ENCODE assay signal across 9 cellular contexts in genomic region chr12:16350682-16351081, GRCh38. TPM values are rescaled to one million over a fixed set of nuclear protein-coding genes. Genes with fewer than 3 reads are reported as not detected.
A peak's percentile ranks its signal among the peaks of the same experiment; 100 is the strongest.
DNase-seq lines count a peak whose midpoint lies in the region; ATAC-seq, FAIRE-seq and TF ChIP-seq lines count a peak whose summit lies in the region.
"Had no signal": no experiment of that assay in that cellular context is flagged by ENCODE, and none has a peak within 500 bp of the region (broad histone marks: within the 10 kb centered on the region; RNA-seq: fewer than 3 reads in every experiment).

No MANE protein-coding gene starts in this region.

- H3K9me1 ChIP-seq in keratinocyte (ENCODE audit: control insufficient read depth, extremely low read depth, insufficient read depth, low read length), result no peaks in the 10 kb centered on the region

- intact Hi-C loops in upper lobe of right lung (cut with DNase I) (no loop called here), left colon (cut with DNase I, micrococcal nuclease) (loop anchor here in 1 of 2 donors (10.0 kb wide), 1 partner anchor 186 kb away; no protein-coding TSS in a partner anchor)

- FAIRE-seq in keratinocyte (lab: Jason Lieb, UNC), result peak; percentile 32
- FAIRE-seq: islet of Langerhans had no signal

- H3K27ac ChIP-seq in keratinocyte (ENCODE audit: control insufficient read depth, insufficient read depth, low read length) (no peak overlapping the region), upper lobe of right lung (peak overlapping the region; percentile 82)

- H3K4me2 ChIP-seq in keratinocyte (ENCODE audit: control insufficient read depth, extremely low read depth, insufficient read depth, low read depth, low read length), result peak overlapping the region; percentile 35

- H3K79me2 ChIP-seq in keratinocyte (ENCODE audit: control insufficient read depth, insufficient read depth, low read length), result peaks cover 3% of the 10 kb centered on the region

- ATAC-seq in upper lobe of right lung (peak; percentile 62), GM21360 (IDR thresholded peaks at IDR 0.05; ENCODE audit: unreplicated experiment) (no peak), left colon (no peak)

- H3K36me3 ChIP-seq in keratinocyte (ENCODE audit: control insufficient read depth in 2 of 2, extremely low read depth in 1 of 2, insufficient read depth in 2 of 2, low read length in 2 of 2), result no peaks in the 10 kb centered on the region
- peaks cover 6% of the 10 kb centered on the region for H3K36me3 ChIP-seq in upper lobe of right lung

- H2AFZ ChIP-seq in keratinocyte (ENCODE audit: control insufficient read depth, low read length), result no peak overlapping the region

- H4K20me1 ChIP-seq in keratinocyte (ENCODE audit: control insufficient read depth, extremely low read depth, insufficient read depth, low read length), result no peaks in the 10 kb centered on the region

- dilution Hi-C loops in keratinocyte (cut with MboI; ENCODE audit: extremely low pct_ligation_motif_present, low sequenced_read_pairs), result no loop called here

- H3K4me1 ChIP-seq in keratinocyte (ENCODE audit: control insufficient read depth, extremely low read depth, insufficient read depth, low read length) (peaks cover 5% of the 10 kb centered on the region), upper lobe of right lung (no peaks in the 10 kb centered on the region)

- peak; percentile 3 for DNase-seq in SKM-1 treated with dmso at 0.1 percent for 144 hours (lab: John Stamatoyannopoulos, UW; ENCODE audit: unreplicated experiment)
- no peak for DNase-seq in SKM-1 (lab: John Stamatoyannopoulos, UW; ENCODE audit: unreplicated experiment)
- peak; percentile 99 for DNase-seq in amniotic epithelial cell (ENCODE audit: low read depth)
- DNase-seq in keratinocyte (ENCODE audit: low read depth, low spot score), result no peak
- DNase-seq in upper lobe of right lung, result peak; percentile 77
- no peak for DNase-seq in NCI-H2029 treated with DMSO at 0.1 percent for 48 hours (lab: John Stamatoyannopoulos, UW)
- no peak for DNase-seq in left colon

- TF ChIP-seq CTCF in keratinocyte (optimal IDR thresholded peaks at IDR 0.05 in 1 of 3, IDR thresholded peaks at IDR 0.05 in 1 of 3, conservative IDR thresholded peaks at IDR 0.05 in 1 of 3; ENCODE audit: extremely low read depth in 1 of 3, insufficient read depth in 2 of 3, low read length in 3 of 3) (no peak), upper lobe of right lung (IDR thresholded peaks at IDR 0.05) (no peak)

- H3K9me3 ChIP-seq in keratinocyte (ENCODE audit: control insufficient read depth, low read depth, low read length) (no peaks in the 10 kb centered on the region), upper lobe of right lung (no peaks in the 10 kb centered on the region)

- H3K27me3 ChIP-seq in keratinocyte (ENCODE audit: control insufficient read depth, extremely low read depth, insufficient read depth, low read length) (peaks cover 5% of the 10 kb centered on the region), upper lobe of right lung (no peaks in the 10 kb centered on the region)

- no peak overlapping the region for H3K9ac ChIP-seq in keratinocyte (ENCODE audit: control insufficient read depth, extremely low read depth, insufficient read depth, low read length)

- H3K4me3 ChIP-seq in keratinocyte (ENCODE audit: control insufficient read depth in 2 of 3, extremely low read depth in 1 of 3, insufficient read depth in 2 of 3, low read depth in 1 of 3, low read length in 3 of 3) (no peak overlapping the region), upper lobe of right lung (peak overlapping the region; percentile 61)

RNA-seq across cellular contexts. Expression of gene MGST1, which starts 3.2 kb away (rescaled TPM):
- polyA plus RNA-seq in keratinocyte, result 114 to 246 TPM (median 160 TPM) in 3 replicates
- 170 TPM for polyA plus RNA-seq in keratinocyte (2011; ENCODE audit: low read depth)
- polyA plus RNA-seq in keratinocyte (2011; cell fraction: cytosol; rRNA removed), result 151 and 321 TPM in 2 replicates
- 139 and 165 TPM in 2 replicates for polyA plus RNA-seq in keratinocyte (2011; cell fraction: nucleus; rRNA removed)
- polyA plus RNA-seq in keratinocyte (2012; ENCODE audit: low replicate concordance), result 64.3 and 145 TPM in 2 replicates
- polyA minus RNA-seq in keratinocyte, result 56.8 to 81.3 TPM (median 78.6 TPM) in 3 replicates
- 68.5 TPM for polyA minus RNA-seq in keratinocyte (2011; cell fraction: cytosol; rRNA and poly(A)+ RNA removed)
- 32.6 and 47.9 TPM in 2 replicates for polyA minus RNA-seq in keratinocyte (2011; cell fraction: nucleus; rRNA and poly(A)+ RNA removed)
- 357 TPM for total RNA-seq in upper lobe of right lung
- total RNA-seq in left colon, result 100 to 1,000 TPM; 333 to 354 TPM

Comparison
In these comparisons a context has a peak if more than half of its experiments do, and no peak if none do; other contexts are left out.
1. DNase-seq: peak in SKM-1 treated with dmso at 0.1 percent for 144 hours (single experiment), amniotic epithelial cell (single experiment) and upper lobe of right lung (single experiment); none in SKM-1 (single experiment), keratinocyte (single experiment), NCI-H2029 treated with DMSO at 0.1 percent for 48 hours (single experiment) and left colon (0 of 2).